Comparison of ENCODE assay signal across 10 cellular contexts in genomic region chrX:154017766-154018517, GRCh38. TPM values are rescaled to one million over a fixed set of nuclear protein-coding genes. Genes with fewer than 3 reads are reported as not detected.
DNase-seq lines count a peak whose midpoint lies in the region; ATAC-seq and TF ChIP-seq lines count a peak whose summit lies in the region.
"Had no signal": no experiment of that assay in that cellular context is flagged by ENCODE, and none has a peak within 500 bp of the region (broad histone marks: within the 10 kb centered on the region; RNA-seq: fewer than 3 reads in every experiment).

No MANE protein-coding gene starts in this region.

- TF ChIP-seq POLR2A in spleen (IDR thresholded peaks at IDR 0.05) (no peak), gastroesophageal sphincter (IDR thresholded peaks at IDR 0.05) (no peak)

- peaks cover 0 to 76% (median 32%) of the 10 kb centered on the region in 6 donors for H3K4me1 ChIP-seq in spleen
- peaks cover 0 to 36% (median 3%) of the 10 kb centered on the region in 3 donors for H3K4me1 ChIP-seq in gastroesophageal sphincter

- H3K4me3 Mint-ChIP-seq in T-helper 2 cell treated with Interferon-gamma antibody and Interleukin-4, amounts not matched to agents 5 μg/mL and 100 μg/mL, for 36 hours, result peak overlapping the region; percentile 88

- H3K36me3 ChIP-seq in spleen, result peaks cover 0 to 55% (median 22%) of the 10 kb centered on the region in 6 donors
- H3K36me3 ChIP-seq in gastroesophageal sphincter, result peaks cover 0 to 33% of the 10 kb centered on the region in 2 donors

- peak overlapping the region; percentile 60 for H3K27ac Mint-ChIP-seq in T-helper 2 cell treated with Interferon-gamma antibody and Interleukin-4, amounts not matched to agents 5 μg/mL and 100 μg/mL, for 36 hours

- no peak for TF ChIP-seq EP300 in gastroesophageal sphincter (IDR thresholded peaks at IDR 0.05)

- H3K27me3 ChIP-seq in spleen (replicated peaks in 1 of 7) (peaks cover 0 to 6% (median 0%) of the 10 kb centered on the region in 7 donors), gastroesophageal sphincter (no peaks in the 10 kb centered on the region)
- H3K27me3 ChIP-seq: tibial artery had no signal

- TF ChIP-seq CTCF in spleen (IDR thresholded peaks at IDR 0.05 in 8 of 11, conservative IDR thresholded peaks at IDR 0.05 in 3 of 11) (no peak), gastroesophageal sphincter (IDR thresholded peaks at IDR 0.05) (no peak)

- H3K9me3 ChIP-seq in spleen (no peaks in the 10 kb centered on the region), gastroesophageal sphincter (no peaks in the 10 kb centered on the region)
- H3K9me3 ChIP-seq: tibial artery had no signal

- H3K9me3 Mint-ChIP-seq in T-helper 2 cell treated with Interferon-gamma antibody and Interleukin-4, amounts not matched to agents 5 μg/mL and 100 μg/mL, for 36 hours, result no peaks in the 10 kb centered on the region

- H3K27ac ChIP-seq in spleen (peak overlapping the region in 6 of 8 donors; percentile 80 to 94 (median 92)), gastroesophageal sphincter (peak overlapping the region in 2 of 4 donors; percentile 85 to 91)

- 50 to 92% (median 82%) methylated on average over 2 to 26 of the region's 26 CpGs for WGBS in spleen, 5 donors
- WGBS in gastroesophageal sphincter (ENCODE audit: low coverage in 1 of 2), 2 donors, result 80% methylated on average over 1 of the region's 26 CpGs; no CpG with 5 or more reads in 1 of the 2 donors

- intact Hi-C loops in spleen (cut with DNase I; ENCODE audit: low total_unique reads), result no loop called here

- peaks cover 21% of the 10 kb centered on the region for H3K36me3 Mint-ChIP-seq in T-helper 2 cell treated with Interferon-gamma antibody and Interleukin-4, amounts not matched to agents 5 μg/mL and 100 μg/mL, for 36 hours (ENCODE audit: low read depth)

- no peaks in the 10 kb centered on the region for H3K27me3 Mint-ChIP-seq in T-helper 2 cell treated with Interferon-gamma antibody and Interleukin-4, amounts not matched to agents 5 μg/mL and 100 μg/mL, for 36 hours (ENCODE audit: low read depth)

- ATAC-seq in esophagus mucosa (peak; percentile 6), gastroesophageal sphincter (no peak)

- H3K4me3 ChIP-seq in spleen (peak overlapping the region in 4 of 8 donors; percentile 61 to 85 (median 64)), gastroesophageal sphincter (peak overlapping the region in 1 of 2 donors; percentile 67)

- peaks cover 9% of the 10 kb centered on the region for H3K4me1 Mint-ChIP-seq in T-helper 2 cell treated with Interferon-gamma antibody and Interleukin-4, amounts not matched to agents 5 μg/mL and 100 μg/mL, for 36 hours (ENCODE audit: low read depth)

- DNase-seq in T-helper 2 cell treated with Interferon-gamma antibody and Interleukin-4, amounts not matched to agents 5 μg/mL and 100 μg/mL, for 36 hours (ENCODE audit: low spot score), result no peak
- DNase-seq in T-helper 2 cell (no peak), RPMI8226 (peak; percentile 26), spleen (no peak), pons (ENCODE audit: low spot score) (no peak), nucleus accumbens (lab: John Stamatoyannopoulos, UW) (no peak)
- DNase-seq: MV-4-11, tibial artery had no signal

RNA-seq across cellular contexts. Expression of gene IRAK1, which starts 1.8 kb away (rescaled TPM):
- total RNA-seq in esophagus mucosa (97.8 TPM), spleen (100 to 1,000 TPM in 2 of 7 donors, 10 to 100 TPM in 5; 86.2 to 118 (median 91.1) TPM), gastroesophageal sphincter (10 to 100 TPM; 33.0 to 84.7 (median 41.6) TPM)
- 10 to 100 TPM; 46.4 to 85.2 (median 55.2) TPM for polyA plus RNA-seq in spleen

RNA-seq across cellular contexts. Expression of gene TMEM187, which starts 45.4 kb away (rescaled TPM):
- 5.1 TPM for total RNA-seq in esophagus mucosa
- total RNA-seq in spleen, result 10 to 100 TPM in 1 of 7 donors, 1 to 10 TPM in 6; 2.0 to 12.2 (median 6.2) TPM
- polyA plus RNA-seq in spleen, result 1 to 10 TPM; 3.3 to 7.4 (median 4.9) TPM
- total RNA-seq in gastroesophageal sphincter, result 1 to 10 TPM; 1.5 to 9.5 (median 5.4) TPM

RNA-seq across cellular contexts. Expression of gene HCFC1, which starts 46.3 kb away (rescaled TPM):
- total RNA-seq in esophagus mucosa, result 33.0 TPM
- total RNA-seq in spleen, result 10 to 100 TPM; 50.6 to 86.5 (median 62.1) TPM
- polyA plus RNA-seq in spleen, result 10 to 100 TPM in 2 of 3 donors, 1 to 10 TPM in 1; 9.5 to 22.7 (median 11.4) TPM
- 10 to 100 TPM; 32.9 to 94.4 (median 43.1) TPM for total RNA-seq in gastroesophageal sphincter
